Comparison of ENCODE assay signal across 22 cellular contexts in genomic region chr4:168705121-168705520, GRCh38.
DNase-seq lines count a peak whose midpoint lies in the region; ATAC-seq, FAIRE-seq and TF ChIP-seq lines count a peak whose summit lies in the region.
"Had no signal": no experiment of that assay in that cellular context is flagged by ENCODE, and none has a peak within 500 bp of the region (broad histone marks: within the 10 kb centered on the region; RNA-seq: fewer than 3 reads in every experiment).

No MANE protein-coding gene starts in this region.

- BruUV-seq in K562 (replicated peaks; lab: Mats Ljungman, UMichigan) = no TSS peak

- H3K4me2 ChIP-seq in K562 (ENCODE audit: insufficient read depth, low read length) = no peak overlapping the region
- H3K4me2 ChIP-seq: A549 had no signal

- POLR2A ChIA-PET in K562 (lab: Yijun Ruan, JAX) = no interaction called here

- ATAC-seq in K562 (no peak), SK-N-SH treated with all-trans-retinoic acid at 6 μM for 48 hours (no peak), GM18519 (IDR thresholded peaks at IDR 0.05; ENCODE audit: low FRiP score, unreplicated experiment) (no peak)
- ATAC-seq in natural killer cell treated with Interleukin-12 subunit alpha and Interleukin-12 subunit beta and Interleukin-15 and Interleukin-18, amount 100 ng/mL, for 72 hours = no peak
- ATAC-seq: A549 had no signal

- CTCF ChIA-PET in K562 (lab: Yijun Ruan, JAX; ENCODE audit: low intra/inter-chr PET ratio) = no interaction called here

- peak; percentile 19 for FAIRE-seq in K562 (lab: Jason Lieb, UNC)
- FAIRE-seq: A549, GM12891, GM18507, H54 had no signal

- peaks cover 6% of the 10 kb centered on the region for H3K4me1 Mint-ChIP-seq in mesothelial cell of epicardium
- peaks cover 0 to under 1% of the 10 kb centered on the region in 2 donors for H3K4me1 Mint-ChIP-seq in natural killer cell treated with Interleukin-12 subunit alpha and Interleukin-12 subunit beta and Interleukin-15 and Interleukin-18, amount 100 ng/mL, for 72 hours (ENCODE audit: low read depth in 2 of 2)
- H3K4me1 Mint-ChIP-seq: CD4-positive, alpha-beta memory T cell had no signal

- no peak for TF ChIP-seq RAD21 in K562 (CRISPR knock-in tag; conservative IDR thresholded peaks at IDR 0.05 in 1 of 2, IDR thresholded peaks at IDR 0.05 in 1 of 2)

- H3K9me1 ChIP-seq in K562 (ENCODE audit: control insufficient read depth, insufficient read depth, low read length) = no peaks in the 10 kb centered on the region

- peak overlapping the region; percentile 2 for H3K27ac Mint-ChIP-seq in mesothelial cell of epicardium
- no peak overlapping the region for H3K27ac Mint-ChIP-seq in natural killer cell treated with Interleukin-12 subunit alpha and Interleukin-12 subunit beta and Interleukin-15 and Interleukin-18, amount 100 ng/mL, for 72 hours
- H3K27ac Mint-ChIP-seq: CD4-positive, alpha-beta memory T cell; HFFc6 had no signal

- TF ChIP-seq POLR2A in K562 (conservative IDR thresholded peaks at IDR 0.05) = no peak
- TF ChIP-seq POLR2A in uterus (IDR thresholded peaks at IDR 0.05) = no peak

- no peak overlapping the region for H3K27ac ChIP-seq in SK-N-MC
- H3K27ac ChIP-seq in K562 (ENCODE audit: extremely low read depth, low read depth, low read length) = no peak overlapping the region
- peak overlapping the region; percentile 58 to 59 for H3K27ac ChIP-seq in uterus
- H3K27ac ChIP-seq: A549 had no signal

- H3K79me2 ChIP-seq in K562 (ENCODE audit: control insufficient read depth, insufficient read depth, low read length) = no peaks in the 10 kb centered on the region

- TF ChIP-seq CTCF in K562 (IDR thresholded peaks at IDR 0.05 in 2 of 3, conservative IDR thresholded peaks at IDR 0.05 in 1 of 3; ENCODE audit: insufficient read depth in 2 of 3, low read depth in 1 of 3, low read length in 3 of 3) = no peak
- TF ChIP-seq CTCF in mesothelial cell of epicardium (IDR thresholded peaks at IDR 0.05; ENCODE audit: unreplicated experiment) = no peak
- no peak for TF ChIP-seq CTCF in uterus (IDR thresholded peaks at IDR 0.05)

- no peaks in the 10 kb centered on the region for H3K27me3 ChIP-seq in K562 (ENCODE audit: control insufficient read depth in 2 of 2, insufficient read depth in 2 of 2, low read length in 2 of 2)
- no peaks in the 10 kb centered on the region for H3K27me3 ChIP-seq in uterus

- H3K9me3 Mint-ChIP-seq in mesothelial cell of epicardium = no peaks in the 10 kb centered on the region
- no peaks in the 10 kb centered on the region for H3K9me3 Mint-ChIP-seq in natural killer cell treated with Interleukin-12 subunit alpha and Interleukin-12 subunit beta and Interleukin-15 and Interleukin-18, amount 100 ng/mL, for 72 hours
- H3K9me3 Mint-ChIP-seq: CD4-positive, alpha-beta memory T cell; HFFc6 had no signal

- H3K4me3 Mint-ChIP-seq in mesothelial cell of epicardium = no peak overlapping the region
- no peak overlapping the region for H3K4me3 Mint-ChIP-seq in natural killer cell treated with Interleukin-12 subunit alpha and Interleukin-12 subunit beta and Interleukin-15 and Interleukin-18, amount 100 ng/mL, for 72 hours
- H3K4me3 Mint-ChIP-seq: CD4-positive, alpha-beta memory T cell; HFFc6 had no signal

- H3K9ac ChIP-seq in SK-N-MC (ENCODE audit: insufficient read length) = no peak overlapping the region
- no peak overlapping the region for H3K9ac ChIP-seq in K562 (ENCODE audit: insufficient read depth in 1 of 2, low read depth in 2 of 2, low read length in 2 of 2)

- in situ Hi-C loops in K562 (cut with MboI) = no loop called here

- intact Hi-C loops in K562 (cut with micrococcal nuclease) (no loop called here), uterus (cut with DNase I; ENCODE audit: low total_unique reads) (no loop called here)

- H3K27me3 Mint-ChIP-seq in mesothelial cell of epicardium (ENCODE audit: low read depth) = no peaks in the 10 kb centered on the region
- H3K27me3 Mint-ChIP-seq in natural killer cell treated with Interleukin-12 subunit alpha and Interleukin-12 subunit beta and Interleukin-15 and Interleukin-18, amount 100 ng/mL, for 72 hours = no peaks in the 10 kb centered on the region
- H3K27me3 Mint-ChIP-seq: CD4-positive, alpha-beta memory T cell had no signal

- H3K36me3 Mint-ChIP-seq in mesothelial cell of epicardium = peaks cover 16% of the 10 kb centered on the region
- no peaks in the 10 kb centered on the region for H3K36me3 Mint-ChIP-seq in natural killer cell treated with Interleukin-12 subunit alpha and Interleukin-12 subunit beta and Interleukin-15 and Interleukin-18, amount 100 ng/mL, for 72 hours
- H3K36me3 Mint-ChIP-seq: CD4-positive, alpha-beta memory T cell had no signal

- DNase-seq in SK-N-MC (ENCODE audit: low read depth, low spot score) = peak; percentile 72
- DNase-seq in K562 (ENCODE audit: extremely low read depth in 1 of 4, low spot score in 3 of 4) = no peak
- no peak for DNase-seq in mesothelial cell of epicardium (ENCODE audit: low spot score in 2 of 2, unreplicated experiment in 2 of 2)
- no peak for DNase-seq in uterus
- DNase-seq in natural killer cell treated with Interleukin-12 subunit alpha and Interleukin-12 subunit beta and Interleukin-15 and Interleukin-18, amount 100 ng/mL, for 72 hours (ENCODE audit: low spot score) = no peak
- DNase-seq: 8988T; C1 segment of cervical spinal cord; Calu3; CD4-positive, alpha-beta memory T cell; COR-L47; DMS53; DMS79 treated with DMSO at 0.1 percent for 48 hours; GF-D8; GOT3; HFFc6 had no signal

- 0% methylated on average over 2 of the region's 2 CpGs for WGBS in K562 (ENCODE audit: insufficient coverage, low coverage, missing lambda C conversion rate)

- H3K36me3 ChIP-seq in SK-N-MC (ENCODE audit: insufficient read depth, low read length) = no peaks in the 10 kb centered on the region
- H3K36me3 ChIP-seq in K562 (ENCODE audit: control insufficient read depth, insufficient read depth, low read length) = no peaks in the 10 kb centered on the region
- H3K36me3 ChIP-seq in uterus = peaks cover 0 to 3% of the 10 kb centered on the region in 2 donors
- H3K36me3 ChIP-seq: HAP-1 had no signal

- H4K20me1 ChIP-seq in K562 (replicated peaks; ENCODE audit: control insufficient read depth, insufficient read depth, low read length) = no peaks in the 10 kb centered on the region

- H3K4me1 ChIP-seq in K562 (replicated peaks in 1 of 2; ENCODE audit: control insufficient read depth in 2 of 2, insufficient read depth in 2 of 2, low read length in 2 of 2) (no peaks in the 10 kb centered on the region), uterus (no peaks in the 10 kb centered on the region)
- H3K4me1 ChIP-seq: HAP-1 had no signal

- no peak overlapping the region for H2AFZ ChIP-seq in K562 (ENCODE audit: low read depth, low read length)

- TF ChIP-seq EP300 in K562 (IDR thresholded peaks at IDR 0.05; ENCODE audit: low read length) = no peak

- H3K4me3 ChIP-seq in SK-N-MC = 0 out of 2 replicates have a peak overlapping the region, but pooled peaks have one; percentile 38
- H3K4me3 ChIP-seq in K562 = no peak overlapping the region
- no peak overlapping the region for H3K4me3 ChIP-seq in uterus
- H3K4me3 ChIP-seq: A549, HAP-1 had no signal

- H3K9me3 ChIP-seq in SK-N-MC (ENCODE audit: low read depth, low read length) = no peaks in the 10 kb centered on the region
- H3K9me3 ChIP-seq in K562 (replicated peaks; ENCODE audit: control insufficient read depth, insufficient read depth, low read depth, low read length) = no peaks in the 10 kb centered on the region
- H3K9me3 ChIP-seq in uterus = no peaks in the 10 kb centered on the region
- H3K9me3 ChIP-seq: A549, HAP-1 had no signal

TF ChIP-seq in SK-N-SH treated with all-trans-retinoic acid at 6 μM for 48 hours, 23 proteins besides CTCF, POLR2A, EP300 and RAD21 (continues in another document):
- no peak for TF ChIP-seq ZFP30 (CRISPR knock-in tag; IDR thresholded peaks at IDR 0.05)
- TF ChIP-seq TSHZ2 (CRISPR knock-in tag; IDR thresholded peaks at IDR 0.05) = no peak
- no peak for TF ChIP-seq SNAI2 (CRISPR knock-in tag; IDR thresholded peaks at IDR 0.05)
- no peak for TF ChIP-seq CSDC2 (CRISPR knock-in tag; IDR thresholded peaks at IDR 0.05)
- no peak for TF ChIP-seq PPARA (CRISPR knock-in tag; IDR thresholded peaks at IDR 0.05; ENCODE audit: borderline replicate concordance)
- no peak for TF ChIP-seq ZC3H10 (CRISPR knock-in tag; IDR thresholded peaks at IDR 0.05)
- TF ChIP-seq GLIS3 (CRISPR knock-in tag; IDR thresholded peaks at IDR 0.05) = no peak
- TF ChIP-seq TOX (CRISPR knock-in tag; IDR thresholded peaks at IDR 0.05; ENCODE audit: borderline replicate concordance) = no peak
- TF ChIP-seq ZFP3 (CRISPR knock-in tag; IDR thresholded peaks at IDR 0.05) = no peak

Comparison
In these comparisons a context has a peak if more than half of its experiments do, and no peak if none do; other contexts are left out.
1. H3K27ac ChIP-seq: peak in uterus (2 of 2); none in SK-N-MC (single experiment) and K562 (single experiment).